9 cellular contexts compared by ENCODE assay signal in genomic region chr4:57037982-57038604, GRCh38. TPM values are rescaled to one million over a fixed set of nuclear protein-coding genes. Genes with fewer than 3 reads are reported as not detected.
A peak's percentile ranks its signal among the peaks of the same experiment; 100 is the strongest.
DNase-seq lines count a peak whose midpoint lies in the region; ATAC-seq, FAIRE-seq and TF ChIP-seq lines count a peak whose summit lies in the region.
"Had no signal": no experiment of that assay in that cellular context is flagged by ENCODE, and none has a peak within 500 bp of the region (broad histone marks: within the 10 kb centered on the region; RNA-seq: fewer than 3 reads in every experiment).

No MANE protein-coding gene starts in this region.

- peak; percentile 94 for TF ChIP-seq CTCF in epithelial cell of esophagus (IDR thresholded peaks at IDR 0.05; ENCODE audit: insufficient read depth, low read depth, low read length, missing control alignments)

- no peak overlapping the region for H3K4me3 Mint-ChIP-seq in activated CD4-positive, alpha-beta T cell treated with anti-CD3 and anti-CD28 coated beads, Interleukin-2, amount 10 ng/mL, durations not matched to agents 24 days and 14 days

- H3K9me3 Mint-ChIP-seq in activated CD4-positive, alpha-beta T cell treated with anti-CD3 and anti-CD28 coated beads, Interleukin-2, amount 10 ng/mL, durations not matched to agents 24 days and 14 days = no peaks in the 10 kb centered on the region

- ATAC-seq in HG02885 (IDR thresholded peaks at IDR 0.05; ENCODE audit: poor library complexity, unreplicated experiment) (peak; percentile 86), HG03571 (IDR thresholded peaks at IDR 0.05; ENCODE audit: unreplicated experiment) (no peak), HG03039 (IDR thresholded peaks at IDR 0.05; ENCODE audit: unreplicated experiment) (no peak)

- H3K27me3 Mint-ChIP-seq in activated CD4-positive, alpha-beta T cell treated with anti-CD3 and anti-CD28 coated beads, Interleukin-2, amount 10 ng/mL, durations not matched to agents 24 days and 14 days = peaks cover 12% of the 10 kb centered on the region

- H3K4me3 ChIP-seq in epithelial cell of esophagus (ENCODE audit: low read length) = no peak overlapping the region

- H3K4me1 Mint-ChIP-seq in activated CD4-positive, alpha-beta T cell treated with anti-CD3 and anti-CD28 coated beads, Interleukin-2, amount 10 ng/mL, durations not matched to agents 24 days and 14 days = no peaks in the 10 kb centered on the region

- H3K36me3 Mint-ChIP-seq in activated CD4-positive, alpha-beta T cell treated with anti-CD3 and anti-CD28 coated beads, Interleukin-2, amount 10 ng/mL, durations not matched to agents 24 days and 14 days (ENCODE audit: low read depth) = no peaks in the 10 kb centered on the region

- peak; percentile 68 for DNase-seq in activated CD4-positive, alpha-beta T cell treated with anti-CD3 and anti-CD28 coated beads, Interleukin-2, amount 10 ng/mL, durations not matched to agents 24 days and 14 days
- no peak for DNase-seq in activated CD4-positive, alpha-beta T cell treated with anti-CD3 and anti-CD28 coated beads, Interleukin-2, amount 50 U/mL, for 1 hour
- DNase-seq in RCC 7860 (ENCODE audit: low spot score) (peak; percentile 24), epithelial cell of esophagus (ENCODE audit: low read depth) (peak; percentile 56), mucosa of gallbladder (ENCODE audit: low spot score) (peak; percentile 54)

- H3K27ac Mint-ChIP-seq in activated CD4-positive, alpha-beta T cell treated with anti-CD3 and anti-CD28 coated beads, Interleukin-2, amount 10 ng/mL, durations not matched to agents 24 days and 14 days = no peak overlapping the region

- intact Hi-C loops in activated CD4-positive, alpha-beta T cell treated with anti-CD3 and anti-CD28 coated beads, Interleukin-2, amount 10 ng/mL, durations not matched to agents 24 days and 14 days (cut with micrococcal nuclease) = no loop called here

- no peak for FAIRE-seq in RCC 7860 (lab: Jason Lieb, UNC)
- FAIRE-seq: frontal cortex had no signal

RNA-seq across cellular contexts. Expression of gene POLR2B, which starts 59.4 kb away (rescaled TPM):
- 154 and 158 TPM in 2 replicates for total RNA-seq in activated CD4-positive, alpha-beta T cell treated with anti-CD3 and anti-CD28 coated beads, Interleukin-2, amount 10 ng/mL, durations not matched to agents 24 days and 14 days
- total RNA-seq in mucosa of gallbladder = 78.8 TPM
